In the genomic region with DNA sequence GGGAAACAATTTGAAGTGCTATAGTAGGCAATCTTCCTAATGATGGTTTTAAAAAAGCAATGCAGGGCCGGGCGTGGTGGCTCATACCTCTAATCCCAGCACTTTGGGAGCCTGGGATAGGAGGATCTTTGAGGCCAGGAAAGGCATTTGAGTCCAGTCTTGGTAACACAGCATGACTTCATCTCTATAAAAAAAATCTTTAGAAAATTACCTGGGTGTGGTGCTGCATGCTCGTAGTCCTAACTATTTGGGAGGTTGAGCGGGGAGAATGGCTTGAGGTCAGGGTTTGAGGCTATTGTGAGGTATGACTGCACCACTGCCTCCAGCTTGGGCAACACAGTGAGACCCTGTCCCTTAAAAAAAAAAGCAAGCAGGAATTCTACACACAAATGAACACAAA, we compare ENCODE assay signal across 27 cellular contexts.
"Had no signal": no experiment of that assay in that cellular context is flagged by ENCODE, and none has a peak within 500 bp of the region (broad histone marks: within the 10 kb centered on the region; RNA-seq: fewer than 3 reads in every experiment).

No MANE protein-coding gene starts in this region.

- H3K27ac ChIP-seq: ascending aorta, VCaP had no signal

- H3K4me1 ChIP-seq: ascending aorta had no signal

- H3K4me3 ChIP-seq: ascending aorta had no signal

- FAIRE-seq: TTC549 had no signal

- H3K27me3 ChIP-seq: ascending aorta had no signal

- DNase-seq: activated B cell treated with CpG ODN at 0.5 μM for 24 hours; activated CD4-positive, alpha-beta memory T cell treated with anti-CD3 and anti-CD28 coated beads for 36 hours; activated CD4-positive, alpha-beta T cell treated with anti-CD3 and anti-CD28 coated beads for 4 hours; activated CD4-positive, alpha-beta T cell treated with anti-CD3 and anti-CD28 coated beads, Interleukin-2, amount 10 ng/mL, durations not matched to agents 24 days and 14 days; activated CD4-positive, alpha-beta T cell treated with anti-CD3 and anti-CD28 coated beads, Interleukin-2, amount 50 U/mL, for 1 hour; activated CD4-positive, alpha-beta T cell treated with anti-CD3 and anti-CD28 coated beads, Interleukin-2, amount 50 U/mL, for 4 hours; activated CD4-positive, CD25-positive, alpha-beta regulatory T cell treated with anti-CD3 and anti-CD28 coated beads, Interleukin-2, amount 50 U/mL, for 72 hours; activated CD8-positive, alpha-beta memory T cell treated with anti-CD3 and anti-CD28 coated beads, Interleukin-2, amount 50 U/mL, for 4 hours; activated CD8-positive, alpha-beta T cell treated with anti-CD3 and anti-CD28 coated beads for 36 hours; activated effector memory CD4-positive, alpha-beta T cell treated with Interleukin-2 at 50 U/mL for 16 hours; activated gamma-delta T cell; activated naive CD4-positive, alpha-beta T cell treated with anti-CD3 and anti-CD28 coated beads, Interleukin-2, amount 10 ng/mL, durations not matched to agents 7 days and 5 days; activated naive CD4-positive, alpha-beta T cell treated with Interleukin-2 at 50 U/mL for 16 hours; activated naive CD8-positive, alpha-beta T cell treated with anti-CD3 and anti-CD28 coated beads, Interleukin-2, amount 10 ng/mL, durations not matched to agents 7 days and 5 days; activated naive CD8-positive, alpha-beta T cell treated with anti-CD3 and anti-CD28 coated beads, Interleukin-2, amount 50 U/mL, for 24 hours; activated T-cell treated with anti-CD3 and anti-CD28 coated beads for 4 hours; activated T-cell treated with anti-CD3 and anti-CD28 coated beads, Interleukin-2, amount 50 U/mL, for 1 hour; activated T-cell treated with anti-CD3 and anti-CD28 coated beads, Interleukin-2, amount 50 U/mL, for 4 hours; activated T-cell treated with anti-CD3 and anti-CD28 coated beads, Interleukin-2, amount 50 U/mL, for 72 hours; central memory CD4-positive, alpha-beta T cell; T-cell; T-helper 2 cell; T-helper 9 cell had no signal

- H3K36me3 ChIP-seq: ascending aorta had no signal

- H3K9me3 ChIP-seq: ascending aorta had no signal

- ATAC-seq: activated CD8-positive, alpha-beta T cell treated with anti-CD3 and anti-CD28 coated beads for 36 hours; activated naive CD8-positive, alpha-beta T cell treated with anti-CD3 and anti-CD28 coated beads, Interleukin-2, amount 50 U/mL, for 24 hours; activated T-cell treated with anti-CD3 and anti-CD28 coated beads, Interleukin-2, amount 50 U/mL, for 4 hours; activated T-cell treated with anti-CD3 and anti-CD28 coated beads, Interleukin-2, amount 50 U/mL, for 72 hours; activated T-helper 17 cell treated with anti-CD3 and anti-CD28 coated beads, Interleukin-2, amount 50 U/mL, for 72 hours; T-cell had no signal
